In the genomic region with DNA sequence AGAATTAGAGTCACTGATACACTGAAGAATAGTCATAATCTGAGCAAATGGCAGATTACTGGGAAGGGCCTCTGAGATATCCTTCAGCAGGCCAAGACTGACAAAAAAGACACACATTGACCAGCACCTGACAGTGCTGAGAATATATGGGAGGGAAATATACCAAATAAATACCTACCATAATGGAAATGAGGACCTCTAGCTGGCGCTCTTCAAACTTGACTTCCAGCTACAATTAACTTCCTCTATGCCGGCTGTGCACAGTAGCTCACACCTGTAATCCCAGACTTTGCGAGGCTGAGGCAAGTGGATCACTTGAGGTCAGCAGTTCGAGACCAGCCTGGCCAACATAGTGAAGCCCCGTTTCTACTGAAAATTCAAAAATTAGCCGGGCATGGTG, we compare ENCODE assay signal across 10 cellular contexts.
"Had no signal": no experiment of that assay in that cellular context is flagged by ENCODE, and none has a peak within 500 bp of the region (broad histone marks: within the 10 kb centered on the region; RNA-seq: fewer than 3 reads in every experiment).

No MANE protein-coding gene starts in this region.

- H3K27ac ChIP-seq: HL-60, KMS-11 had no signal

- DNase-seq: H9, HCEC 1CT, HFFc6 had no signal

- H3K4me3 ChIP-seq: GM23338 had no signal

- H3K4me1 Mint-ChIP-seq: GM23338, H9 had no signal

- H3K4me3 Mint-ChIP-seq: GM23338, H9, HFFc6, IgD-negative memory B cell had no signal

- H3K9me3 Mint-ChIP-seq: GM23338, H9, HFFc6, IgD-negative memory B cell had no signal

- H3K36me3 Mint-ChIP-seq: IgD-negative memory B cell had no signal

- H3K9ac ChIP-seq: KMS-11 had no signal

- FAIRE-seq: H1, H54, HepG2 had no signal

- H3K27me3 Mint-ChIP-seq: IgD-negative memory B cell had no signal

- ATAC-seq: GM23338, HepG2 had no signal

- H3K27ac Mint-ChIP-seq: GM23338, H9, HFFc6, IgD-negative memory B cell had no signal

- H3K4me2 ChIP-seq: GM23338, KMS-11 had no signal
